1 cellular context compared by ENCODE assay signal in the genomic region with DNA sequence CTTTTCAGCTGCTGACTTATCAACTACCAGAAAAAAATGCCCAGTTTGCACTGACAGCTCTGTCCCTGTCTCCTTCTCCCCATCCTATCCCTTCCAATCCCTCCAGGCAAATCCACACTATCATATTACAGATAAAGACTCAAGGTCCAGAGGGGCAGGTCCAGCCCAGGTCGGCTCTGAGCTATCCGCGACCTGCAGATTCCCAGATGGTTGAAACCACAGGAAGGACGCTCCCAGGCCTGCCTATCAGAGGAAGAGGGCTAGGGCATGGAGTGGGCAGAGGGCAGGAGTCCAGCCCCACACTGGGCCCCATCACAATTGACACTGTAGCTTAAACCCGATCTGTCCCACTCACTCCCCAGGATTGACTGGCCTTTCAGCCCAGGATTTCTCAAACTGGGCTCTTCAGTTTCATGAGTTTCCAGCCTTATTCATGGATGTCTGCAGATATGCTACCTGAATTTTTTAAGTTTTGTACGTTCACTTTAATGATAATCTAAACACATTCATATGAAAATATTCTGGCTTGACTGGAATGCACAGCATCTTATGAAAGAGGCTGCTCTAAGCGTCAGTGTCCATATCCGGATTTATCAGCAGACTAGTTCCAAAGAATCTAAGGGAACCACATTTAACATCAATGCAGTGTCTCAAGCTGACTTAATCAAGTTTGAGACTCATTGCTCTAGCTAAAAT.
A peak's percentile ranks its signal among the peaks of the same experiment; 100 is the strongest.
TF ChIP-seq lines count a peak whose summit lies in the region.

No MANE protein-coding gene starts in this region.

TF ChIP-seq in HepG2, 621 proteins besides CTCF, POLR2A, EP300 and RAD21 (continued from another document and continues in another):
- TF ChIP-seq, protein P1, sequence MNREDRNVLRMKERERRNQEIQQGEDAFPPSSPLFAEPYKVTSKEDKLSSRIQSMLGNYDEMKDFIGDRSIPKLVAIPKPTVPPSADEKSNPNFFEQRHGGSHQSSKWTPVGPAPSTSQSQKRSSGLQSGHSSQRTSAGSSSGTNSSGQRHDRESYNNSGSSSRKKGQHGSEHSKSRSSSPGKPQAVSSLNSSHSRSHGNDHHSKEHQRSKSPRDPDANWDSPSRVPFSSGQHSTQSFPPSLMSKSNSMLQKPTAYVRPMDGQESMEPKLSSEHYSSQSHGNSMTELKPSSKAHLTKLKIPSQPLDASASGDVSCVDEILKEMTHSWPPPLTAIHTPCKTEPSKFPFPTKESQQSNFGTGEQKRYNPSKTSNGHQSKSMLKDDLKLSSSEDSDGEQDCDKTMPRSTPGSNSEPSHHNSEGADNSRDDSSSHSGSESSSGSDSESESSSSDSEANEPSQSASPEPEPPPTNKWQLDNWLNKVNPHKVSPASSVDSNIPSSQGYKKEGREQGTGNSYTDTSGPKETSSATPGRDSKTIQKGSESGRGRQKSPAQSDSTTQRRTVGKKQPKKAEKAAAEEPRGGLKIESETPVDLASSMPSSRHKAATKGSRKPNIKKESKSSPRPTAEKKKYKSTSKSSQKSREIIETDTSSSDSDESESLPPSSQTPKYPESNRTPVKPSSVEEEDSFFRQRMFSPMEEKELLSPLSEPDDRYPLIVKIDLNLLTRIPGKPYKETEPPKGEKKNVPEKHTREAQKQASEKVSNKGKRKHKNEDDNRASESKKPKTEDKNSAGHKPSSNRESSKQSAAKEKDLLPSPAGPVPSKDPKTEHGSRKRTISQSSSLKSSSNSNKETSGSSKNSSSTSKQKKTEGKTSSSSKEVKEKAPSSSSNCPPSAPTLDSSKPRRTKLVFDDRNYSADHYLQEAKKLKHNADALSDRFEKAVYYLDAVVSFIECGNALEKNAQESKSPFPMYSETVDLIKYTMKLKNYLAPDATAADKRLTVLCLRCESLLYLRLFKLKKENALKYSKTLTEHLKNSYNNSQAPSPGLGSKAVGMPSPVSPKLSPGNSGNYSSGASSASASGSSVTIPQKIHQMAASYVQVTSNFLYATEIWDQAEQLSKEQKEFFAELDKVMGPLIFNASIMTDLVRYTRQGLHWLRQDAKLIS (CRISPR knock-in tag; IDR thresholded peaks at IDR 0.05) = no peak
- TF ChIP-seq, protein P2, sequence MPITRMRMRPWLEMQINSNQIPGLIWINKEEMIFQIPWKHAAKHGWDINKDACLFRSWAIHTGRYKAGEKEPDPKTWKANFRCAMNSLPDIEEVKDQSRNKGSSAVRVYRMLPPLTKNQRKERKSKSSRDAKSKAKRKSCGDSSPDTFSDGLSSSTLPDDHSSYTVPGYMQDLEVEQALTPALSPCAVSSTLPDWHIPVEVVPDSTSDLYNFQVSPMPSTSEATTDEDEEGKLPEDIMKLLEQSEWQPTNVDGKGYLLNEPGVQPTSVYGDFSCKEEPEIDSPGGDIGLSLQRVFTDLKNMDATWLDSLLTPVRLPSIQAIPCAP (CRISPR knock-in tag; IDR thresholded peaks at IDR 0.05; ENCODE audit: low read depth) = no peak
- TF ChIP-seq, protein P3, sequence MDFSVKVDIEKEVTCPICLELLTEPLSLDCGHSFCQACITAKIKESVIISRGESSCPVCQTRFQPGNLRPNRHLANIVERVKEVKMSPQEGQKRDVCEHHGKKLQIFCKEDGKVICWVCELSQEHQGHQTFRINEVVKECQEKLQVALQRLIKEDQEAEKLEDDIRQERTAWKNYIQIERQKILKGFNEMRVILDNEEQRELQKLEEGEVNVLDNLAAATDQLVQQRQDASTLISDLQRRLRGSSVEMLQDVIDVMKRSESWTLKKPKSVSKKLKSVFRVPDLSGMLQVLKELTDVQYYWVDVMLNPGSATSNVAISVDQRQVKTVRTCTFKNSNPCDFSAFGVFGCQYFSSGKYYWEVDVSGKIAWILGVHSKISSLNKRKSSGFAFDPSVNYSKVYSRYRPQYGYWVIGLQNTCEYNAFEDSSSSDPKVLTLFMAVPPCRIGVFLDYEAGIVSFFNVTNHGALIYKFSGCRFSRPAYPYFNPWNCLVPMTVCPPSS (IDR thresholded peaks at IDR 0.05) = no peak
- no peak for TF ChIP-seq ZFP36L2 (CRISPR knock-in tag; IDR thresholded peaks at IDR 0.05)
- peak; percentile 71; the same call in 1 of the 2 replicates for TF ChIP-seq CREM (IDR thresholded peaks at IDR 0.05)
- TF ChIP-seq CREM (CRISPR knock-in tag; IDR thresholded peaks at IDR 0.05) = no peak
- TF ChIP-seq ZNF746 (CRISPR knock-in tag; IDR thresholded peaks at IDR 0.05) = peak; percentile 73; the same call in 1 of the 2 replicates
- no peak for TF ChIP-seq BCL6 (CRISPR knock-in tag; IDR thresholded peaks at IDR 0.05)
- TF ChIP-seq TSC22D2 (CRISPR knock-in tag; IDR thresholded peaks at IDR 0.05; ENCODE audit: borderline replicate concordance) = no peak
- TF ChIP-seq KDM6A (CRISPR knock-in tag; IDR thresholded peaks at IDR 0.05; ENCODE audit: low read depth) = peak; percentile 96
- TF ChIP-seq, protein P4, sequence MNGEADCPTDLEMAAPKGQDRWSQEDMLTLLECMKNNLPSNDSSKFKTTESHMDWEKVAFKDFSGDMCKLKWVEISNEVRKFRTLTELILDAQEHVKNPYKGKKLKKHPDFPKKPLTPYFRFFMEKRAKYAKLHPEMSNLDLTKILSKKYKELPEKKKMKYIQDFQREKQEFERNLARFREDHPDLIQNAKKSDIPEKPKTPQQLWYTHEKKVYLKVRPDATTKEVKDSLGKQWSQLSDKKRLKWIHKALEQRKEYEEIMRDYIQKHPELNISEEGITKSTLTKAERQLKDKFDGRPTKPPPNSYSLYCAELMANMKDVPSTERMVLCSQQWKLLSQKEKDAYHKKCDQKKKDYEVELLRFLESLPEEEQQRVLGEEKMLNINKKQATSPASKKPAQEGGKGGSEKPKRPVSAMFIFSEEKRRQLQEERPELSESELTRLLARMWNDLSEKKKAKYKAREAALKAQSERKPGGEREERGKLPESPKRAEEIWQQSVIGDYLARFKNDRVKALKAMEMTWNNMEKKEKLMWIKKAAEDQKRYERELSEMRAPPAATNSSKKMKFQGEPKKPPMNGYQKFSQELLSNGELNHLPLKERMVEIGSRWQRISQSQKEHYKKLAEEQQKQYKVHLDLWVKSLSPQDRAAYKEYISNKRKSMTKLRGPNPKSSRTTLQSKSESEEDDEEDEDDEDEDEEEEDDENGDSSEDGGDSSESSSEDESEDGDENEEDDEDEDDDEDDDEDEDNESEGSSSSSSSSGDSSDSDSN (CRISPR knock-in tag; IDR thresholded peaks at IDR 0.05) = peak; percentile 77
- peak; percentile 68; the same call in 1 of the 2 replicates for TF ChIP-seq RCOR2 (CRISPR knock-in tag; IDR thresholded peaks at IDR 0.05)
- no peak for TF ChIP-seq NPAS2 (CRISPR knock-in tag; IDR thresholded peaks at IDR 0.05; ENCODE audit: borderline replicate concordance)
- TF ChIP-seq ZFX (CRISPR knock-in tag; IDR thresholded peaks at IDR 0.05; ENCODE audit: low read depth) = peak; percentile 77
- 0 out of 2 replicates have a peak, but pooled peaks have one; percentile 25 for TF ChIP-seq ZMYM2 (CRISPR knock-in tag; IDR thresholded peaks at IDR 0.05)
- TF ChIP-seq SIX1 (CRISPR knock-in tag; IDR thresholded peaks at IDR 0.05; ENCODE audit: borderline replicate concordance) = peak; percentile 100
- peak; percentile 40; the same call in 1 of the 2 replicates for TF ChIP-seq HOXD1 (CRISPR knock-in tag; IDR thresholded peaks at IDR 0.05)
- TF ChIP-seq, protein P5, sequence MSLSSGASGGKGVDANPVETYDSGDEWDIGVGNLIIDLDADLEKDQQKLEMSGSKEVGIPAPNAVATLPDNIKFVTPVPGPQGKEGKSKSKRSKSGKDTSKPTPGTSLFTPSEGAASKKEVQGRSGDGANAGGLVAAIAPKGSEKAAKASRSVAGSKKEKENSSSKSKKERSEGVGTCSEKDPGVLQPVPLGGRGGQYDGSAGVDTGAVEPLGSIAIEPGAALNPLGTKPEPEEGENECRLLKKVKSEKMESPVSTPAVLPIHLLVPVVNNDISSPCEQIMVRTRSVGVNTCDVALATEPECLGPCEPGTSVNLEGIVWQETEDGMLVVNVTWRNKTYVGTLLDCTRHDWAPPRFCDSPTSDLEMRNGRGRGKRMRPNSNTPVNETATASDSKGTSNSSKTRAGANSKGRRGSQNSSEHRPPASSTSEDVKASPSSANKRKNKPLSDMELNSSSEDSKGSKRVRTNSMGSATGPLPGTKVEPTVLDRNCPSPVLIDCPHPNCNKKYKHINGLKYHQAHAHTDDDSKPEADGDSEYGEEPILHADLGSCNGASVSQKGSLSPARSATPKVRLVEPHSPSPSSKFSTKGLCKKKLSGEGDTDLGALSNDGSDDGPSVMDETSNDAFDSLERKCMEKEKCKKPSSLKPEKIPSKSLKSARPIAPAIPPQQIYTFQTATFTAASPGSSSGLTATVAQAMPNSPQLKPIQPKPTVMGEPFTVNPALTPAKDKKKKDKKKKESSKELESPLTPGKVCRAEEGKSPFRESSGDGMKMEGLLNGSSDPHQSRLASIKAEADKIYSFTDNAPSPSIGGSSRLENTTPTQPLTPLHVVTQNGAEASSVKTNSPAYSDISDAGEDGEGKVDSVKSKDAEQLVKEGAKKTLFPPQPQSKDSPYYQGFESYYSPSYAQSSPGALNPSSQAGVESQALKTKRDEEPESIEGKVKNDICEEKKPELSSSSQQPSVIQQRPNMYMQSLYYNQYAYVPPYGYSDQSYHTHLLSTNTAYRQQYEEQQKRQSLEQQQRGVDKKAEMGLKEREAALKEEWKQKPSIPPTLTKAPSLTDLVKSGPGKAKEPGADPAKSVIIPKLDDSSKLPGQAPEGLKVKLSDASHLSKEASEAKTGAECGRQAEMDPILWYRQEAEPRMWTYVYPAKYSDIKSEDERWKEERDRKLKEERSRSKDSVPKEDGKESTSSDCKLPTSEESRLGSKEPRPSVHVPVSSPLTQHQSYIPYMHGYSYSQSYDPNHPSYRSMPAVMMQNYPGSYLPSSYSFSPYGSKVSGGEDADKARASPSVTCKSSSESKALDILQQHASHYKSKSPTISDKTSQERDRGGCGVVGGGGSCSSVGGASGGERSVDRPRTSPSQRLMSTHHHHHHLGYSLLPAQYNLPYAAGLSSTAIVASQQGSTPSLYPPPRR (CRISPR knock-in tag; IDR thresholded peaks at IDR 0.05; ENCODE audit: borderline replicate concordance) = peak; percentile 80; the same call in 1 of the 2 replicates
- TF ChIP-seq, protein P6, sequence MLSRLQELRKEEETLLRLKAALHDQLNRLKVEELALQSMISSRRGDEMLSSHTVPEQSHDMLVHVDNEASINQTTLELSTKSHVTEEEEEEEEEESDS (CRISPR knock-in tag; IDR thresholded peaks at IDR 0.05; ENCODE audit: borderline replicate concordance) = 0 out of 2 replicates have a peak, but pooled peaks have one; percentile 24
- no peak for TF ChIP-seq DNMT3B (CRISPR knock-in tag; conservative IDR thresholded peaks at IDR 0.05)
- TF ChIP-seq ZFP1 (CRISPR knock-in tag; IDR thresholded peaks at IDR 0.05) = no peak
- no peak for TF ChIP-seq TGIF2 (CRISPR knock-in tag; IDR thresholded peaks at IDR 0.05)
- TF ChIP-seq, protein P7, sequence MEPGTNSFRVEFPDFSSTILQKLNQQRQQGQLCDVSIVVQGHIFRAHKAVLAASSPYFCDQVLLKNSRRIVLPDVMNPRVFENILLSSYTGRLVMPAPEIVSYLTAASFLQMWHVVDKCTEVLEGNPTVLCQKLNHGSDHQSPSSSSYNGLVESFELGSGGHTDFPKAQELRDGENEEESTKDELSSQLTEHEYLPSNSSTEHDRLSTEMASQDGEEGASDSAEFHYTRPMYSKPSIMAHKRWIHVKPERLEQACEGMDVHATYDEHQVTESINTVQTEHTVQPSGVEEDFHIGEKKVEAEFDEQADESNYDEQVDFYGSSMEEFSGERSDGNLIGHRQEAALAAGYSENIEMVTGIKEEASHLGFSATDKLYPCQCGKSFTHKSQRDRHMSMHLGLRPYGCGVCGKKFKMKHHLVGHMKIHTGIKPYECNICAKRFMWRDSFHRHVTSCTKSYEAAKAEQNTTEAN (CRISPR knock-in tag; conservative IDR thresholded peaks at IDR 0.05) = peak; percentile 51; the same call in 1 of the 2 replicates
- peak; percentile 84 for TF ChIP-seq ZNF605 (CRISPR knock-in tag; IDR thresholded peaks at IDR 0.05)
- peak; percentile 33; the same call in 1 of the 2 replicates for TF ChIP-seq NR2F2 (IDR thresholded peaks at IDR 0.05; ENCODE audit: borderline replicate concordance, low read depth)
- TF ChIP-seq ZNF572 (CRISPR knock-in tag; IDR thresholded peaks at IDR 0.05) = no peak
- TF ChIP-seq, protein P8, sequence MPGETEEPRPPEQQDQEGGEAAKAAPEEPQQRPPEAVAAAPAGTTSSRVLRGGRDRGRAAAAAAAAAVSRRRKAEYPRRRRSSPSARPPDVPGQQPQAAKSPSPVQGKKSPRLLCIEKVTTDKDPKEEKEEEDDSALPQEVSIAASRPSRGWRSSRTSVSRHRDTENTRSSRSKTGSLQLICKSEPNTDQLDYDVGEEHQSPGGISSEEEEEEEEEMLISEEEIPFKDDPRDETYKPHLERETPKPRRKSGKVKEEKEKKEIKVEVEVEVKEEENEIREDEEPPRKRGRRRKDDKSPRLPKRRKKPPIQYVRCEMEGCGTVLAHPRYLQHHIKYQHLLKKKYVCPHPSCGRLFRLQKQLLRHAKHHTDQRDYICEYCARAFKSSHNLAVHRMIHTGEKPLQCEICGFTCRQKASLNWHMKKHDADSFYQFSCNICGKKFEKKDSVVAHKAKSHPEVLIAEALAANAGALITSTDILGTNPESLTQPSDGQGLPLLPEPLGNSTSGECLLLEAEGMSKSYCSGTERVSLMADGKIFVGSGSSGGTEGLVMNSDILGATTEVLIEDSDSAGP (CRISPR knock-in tag; IDR thresholded peaks at IDR 0.05; ENCODE audit: borderline replicate concordance) = peak; percentile 64; the same call in 1 of the 2 replicates
- TF ChIP-seq ZBTB1 (CRISPR knock-in tag; IDR thresholded peaks at IDR 0.05; ENCODE audit: borderline replicate concordance) = no peak
- TF ChIP-seq, protein P9, sequence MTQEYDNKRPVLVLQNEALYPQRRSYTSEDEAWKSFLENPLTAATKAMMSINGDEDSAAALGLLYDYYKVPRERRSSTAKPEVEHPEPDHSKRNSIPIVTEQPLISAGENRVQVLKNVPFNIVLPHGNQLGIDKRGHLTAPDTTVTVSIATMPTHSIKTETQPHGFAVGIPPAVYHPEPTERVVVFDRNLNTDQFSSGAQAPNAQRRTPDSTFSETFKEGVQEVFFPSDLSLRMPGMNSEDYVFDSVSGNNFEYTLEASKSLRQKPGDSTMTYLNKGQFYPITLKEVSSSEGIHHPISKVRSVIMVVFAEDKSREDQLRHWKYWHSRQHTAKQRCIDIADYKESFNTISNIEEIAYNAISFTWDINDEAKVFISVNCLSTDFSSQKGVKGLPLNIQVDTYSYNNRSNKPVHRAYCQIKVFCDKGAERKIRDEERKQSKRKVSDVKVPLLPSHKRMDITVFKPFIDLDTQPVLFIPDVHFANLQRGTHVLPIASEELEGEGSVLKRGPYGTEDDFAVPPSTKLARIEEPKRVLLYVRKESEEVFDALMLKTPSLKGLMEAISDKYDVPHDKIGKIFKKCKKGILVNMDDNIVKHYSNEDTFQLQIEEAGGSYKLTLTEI (CRISPR knock-in tag; conservative IDR thresholded peaks at IDR 0.05) = no peak
- TF ChIP-seq, protein P10, sequence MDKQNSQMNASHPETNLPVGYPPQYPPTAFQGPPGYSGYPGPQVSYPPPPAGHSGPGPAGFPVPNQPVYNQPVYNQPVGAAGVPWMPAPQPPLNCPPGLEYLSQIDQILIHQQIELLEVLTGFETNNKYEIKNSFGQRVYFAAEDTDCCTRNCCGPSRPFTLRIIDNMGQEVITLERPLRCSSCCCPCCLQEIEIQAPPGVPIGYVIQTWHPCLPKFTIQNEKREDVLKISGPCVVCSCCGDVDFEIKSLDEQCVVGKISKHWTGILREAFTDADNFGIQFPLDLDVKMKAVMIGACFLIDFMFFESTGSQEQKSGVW (CRISPR knock-in tag; IDR thresholded peaks at IDR 0.05; ENCODE audit: borderline replicate concordance) = no peak
- no peak for TF ChIP-seq ZNF138 (CRISPR knock-in tag; IDR thresholded peaks at IDR 0.05; ENCODE audit: low read depth)
- TF ChIP-seq ATM (IDR thresholded peaks at IDR 0.05; ENCODE audit: borderline replicate concordance) = no peak
